ENCODE assay signal across 10 cellular contexts in the genomic region with DNA sequence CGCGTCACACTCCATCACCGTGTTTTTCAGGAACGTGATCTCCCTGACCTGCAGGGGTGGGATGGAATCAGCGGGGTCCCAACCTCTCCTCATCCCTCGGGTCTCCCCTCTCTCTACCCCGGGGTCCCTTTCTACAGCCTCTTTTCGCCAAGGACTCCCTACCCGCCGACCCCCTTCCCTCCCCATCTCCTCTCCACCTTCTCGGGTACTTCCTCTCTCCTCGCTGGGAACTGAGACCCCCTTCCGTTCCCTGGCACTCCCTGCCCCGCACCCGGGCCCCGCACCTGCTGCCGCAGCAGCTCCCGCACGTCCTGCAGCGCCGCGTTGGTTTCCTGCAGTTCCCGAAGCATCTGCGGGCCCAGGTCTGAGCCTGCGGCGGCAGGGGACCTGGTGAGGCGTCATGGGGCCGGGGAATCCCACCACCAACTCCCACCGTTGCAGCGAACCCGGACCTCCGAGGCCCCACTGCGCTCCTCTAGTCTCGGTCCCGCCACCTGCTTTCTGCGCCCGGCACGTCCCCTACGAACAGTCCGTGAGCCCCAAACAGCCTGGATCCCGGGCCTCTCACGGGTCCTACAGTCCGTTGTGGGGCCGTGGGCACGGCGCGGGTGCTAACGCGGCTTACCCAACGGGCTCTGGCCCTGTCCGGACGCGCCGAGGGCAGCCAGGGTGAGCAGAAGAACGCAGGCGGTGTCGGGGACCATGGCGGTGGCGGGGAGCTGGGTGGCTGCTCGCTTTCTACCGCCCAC. TPM values are rescaled to one million over a fixed set of nuclear protein-coding genes. Genes with fewer than 3 reads are reported as not detected.
DNase-seq lines count a peak whose midpoint lies in the region; ATAC-seq and TF ChIP-seq lines count a peak whose summit lies in the region.
"Had no signal": no experiment of that assay in that cellular context is flagged by ENCODE, and none has a peak within 500 bp of the region (broad histone marks: within the 10 kb centered on the region; RNA-seq: fewer than 3 reads in every experiment).

A gene (minus strand): TSS at position 740 of the 749 bp plus-strand sequence. CDS start 36 bp downstream, at position 704.

- CTCF ChIA-PET in activated naive CD4-positive, alpha-beta T cell treated with anti-CD3 and anti-CD28 coated beads, Interleukin-2, amount 10 ng/mL, durations not matched to agents 7 days and 5 days (lab: Charles Lee): no interaction called here
- CTCF ChIA-PET in MCF 10A (lab: Yijun Ruan, JAX): interaction anchor here (1.4 kb wide), 1 partner anchor 18 kb away, joined by 3 read pairs; no protein-coding TSS in a partner anchor

- no peaks in the 10 kb centered on the region for H3K27me3 Mint-ChIP-seq in activated naive CD4-positive, alpha-beta T cell treated with anti-CD3 and anti-CD28 coated beads, Interleukin-2, amount 10 ng/mL, durations not matched to agents 7 days and 5 days
- peaks cover 43% of the 10 kb centered on the region for H3K27me3 Mint-ChIP-seq in MCF 10A (ENCODE audit: insufficient read depth, unreplicated experiment)

- H3K4me1 Mint-ChIP-seq in activated naive CD4-positive, alpha-beta T cell treated with anti-CD3 and anti-CD28 coated beads, Interleukin-2, amount 10 ng/mL, durations not matched to agents 7 days and 5 days: peaks cover 34% of the 10 kb centered on the region
- peaks cover 14% of the 10 kb centered on the region for H3K4me1 Mint-ChIP-seq in MCF 10A (ENCODE audit: insufficient read depth, unreplicated experiment)

- H3K4me1 ChIP-seq in mucosa of rectum (ENCODE audit: control insufficient read depth in 2 of 2, insufficient read depth in 2 of 2, low read length in 2 of 2) (peaks cover 2 to 3% of the 10 kb centered on the region in 2 donors), upper lobe of left lung (peaks cover 29 to 48% (median 40%) of the 10 kb centered on the region in 4 donors)

- intact Hi-C loops in MCF 10A (cut with micrococcal nuclease): no loop called here

- TF ChIP-seq CTCF in MCF 10A (IDR thresholded peaks at IDR 0.05; ENCODE audit: unreplicated experiment) (no peak), upper lobe of left lung (IDR thresholded peaks at IDR 0.05) (no peak)

- no peaks in the 10 kb centered on the region for H3K9me3 Mint-ChIP-seq in activated naive CD4-positive, alpha-beta T cell treated with anti-CD3 and anti-CD28 coated beads, Interleukin-2, amount 10 ng/mL, durations not matched to agents 7 days and 5 days
- H3K9me3 Mint-ChIP-seq in MCF 10A (ENCODE audit: unreplicated experiment): no peaks in the 10 kb centered on the region

- peaks cover 3% of the 10 kb centered on the region for H3K36me3 Mint-ChIP-seq in activated naive CD4-positive, alpha-beta T cell treated with anti-CD3 and anti-CD28 coated beads, Interleukin-2, amount 10 ng/mL, durations not matched to agents 7 days and 5 days
- H3K36me3 Mint-ChIP-seq in MCF 10A (ENCODE audit: insufficient read depth, unreplicated experiment): no peaks in the 10 kb centered on the region

- TF ChIP-seq POLR2A in upper lobe of left lung (IDR thresholded peaks at IDR 0.05): no peak

- H3K36me3 ChIP-seq in mucosa of rectum (ENCODE audit: control insufficient read depth in 2 of 2, insufficient read depth in 2 of 2, low read length in 2 of 2): no peaks in the 10 kb centered on the region
- H3K36me3 ChIP-seq in upper lobe of left lung: no peaks in the 10 kb centered on the region

- no peak for DNase-seq in activated naive CD4-positive, alpha-beta T cell treated with anti-CD3 and anti-CD28 coated beads, Interleukin-2, amount 10 ng/mL, durations not matched to agents 7 days and 5 days
- DNase-seq in activated naive CD4-positive, alpha-beta T cell treated with anti-CD3 and anti-CD28 coated beads, Interleukin-2, amount 50 U/mL, for 16 hours: no peak
- DNase-seq in MCF 10A (ENCODE audit: unreplicated experiment) (no peak), upper lobe of left lung (peak in 1 of 2 donors; percentile 84), NCI-H2227 (lab: John Stamatoyannopoulos, UW; ENCODE audit: unreplicated experiment) (no peak), NCI-H2107 (lab: John Stamatoyannopoulos, UW) (no peak)
- DNase-seq: DMS153, NCI-H2029 treated with DMSO at 0.1 percent for 48 hours had no signal

- H3K9me3 ChIP-seq in mucosa of rectum (ENCODE audit: control insufficient read depth in 2 of 2, low read length in 2 of 2): no peaks in the 10 kb centered on the region
- no peaks in the 10 kb centered on the region for H3K9me3 ChIP-seq in upper lobe of left lung

- H3K4me3 Mint-ChIP-seq in activated naive CD4-positive, alpha-beta T cell treated with anti-CD3 and anti-CD28 coated beads, Interleukin-2, amount 10 ng/mL, durations not matched to agents 7 days and 5 days: no peak within 1 kb of the TSS
- peak within 1 kb of the TSS; percentile 57 for H3K4me3 Mint-ChIP-seq in MCF 10A (ENCODE audit: unreplicated experiment)

- no peak within 1 kb of the TSS for H3K9ac ChIP-seq in mucosa of rectum (ENCODE audit: low read depth in 1 of 2, low read length in 2 of 2)

- peak within 1 kb of the TSS; percentile 58 for H3K27ac Mint-ChIP-seq in activated naive CD4-positive, alpha-beta T cell treated with anti-CD3 and anti-CD28 coated beads, Interleukin-2, amount 10 ng/mL, durations not matched to agents 7 days and 5 days
- H3K27ac Mint-ChIP-seq in MCF 10A (ENCODE audit: low read depth, unreplicated experiment): peak within 1 kb of the TSS; percentile 1

- no peak for TF ChIP-seq EP300 in upper lobe of left lung (IDR thresholded peaks at IDR 0.05)

- BruUV-seq in MCF 10A (replicated peaks; lab: Mats Ljungman, UMichigan): no TSS peak

- H3K27ac ChIP-seq in mucosa of rectum (ENCODE audit: low read depth in 2 of 2, low read length in 2 of 2) (no peak within 1 kb of the TSS), upper lobe of left lung (no peak within 1 kb of the TSS)

- 2 to 4% methylated on average over 24 to 39 of the region's 61 CpGs for WGBS in upper lobe of left lung, 2 donors

- H3K4me3 ChIP-seq in mucosa of rectum (ENCODE audit: low read length in 2 of 2) (peak within 1 kb of the TSS; percentile 16 to 20), upper lobe of left lung (peak within 1 kb of the TSS in 3 of 4 donors; percentile 25 to 42 (median 34))

- ATAC-seq in upper lobe of left lung (ENCODE audit: low FRiP score in 2 of 2) (no peak), HG03378 (IDR thresholded peaks at IDR 0.05; ENCODE audit: unreplicated experiment) (no peak)

- peaks cover 56 to 71% of the 10 kb centered on the region in 2 donors for H3K27me3 ChIP-seq in mucosa of rectum (ENCODE audit: control insufficient read depth in 2 of 2, insufficient read depth in 2 of 2, low read length in 2 of 2)
- peaks cover 2 to 64% (median 49%) of the 10 kb centered on the region in 4 donors for H3K27me3 ChIP-seq in upper lobe of left lung

- POLR2A ChIA-PET in MCF 10A (lab: Yijun Ruan, JAX): no interaction called here

RNA-seq across cellular contexts. Expression of the gene that starts here (rescaled TPM):
- total RNA-seq in MCF 10A (2022) (not detected in 2 replicates), upper lobe of left lung (1 to 10 TPM in 4 of 6 donors, not detected in 2; 1.8 to 8.5 (median 4.3) TPM)
